In genomic region chr2:85886141-85886540, GRCh38 we compare ENCODE assay signal across 7 cellular contexts. TPM values are rescaled to one million over a fixed set of nuclear protein-coding genes. Genes with fewer than 3 reads are reported as not detected.
DNase-seq lines count a peak whose midpoint lies in the region; ATAC-seq and TF ChIP-seq lines count a peak whose summit lies in the region.

No MANE protein-coding gene starts in this region.

- no peak for ATAC-seq in activated naive CD8-positive, alpha-beta T cell treated with anti-CD3 and anti-CD28 coated beads, Interleukin-2, amount 10 ng/mL, durations not matched to agents 7 days and 5 days (ENCODE audit: low read depth)
- no peak for ATAC-seq in memory B cell (ENCODE audit: low read depth)

- peaks cover 52% of the 10 kb centered on the region for H3K4me1 ChIP-seq in Loucy (ENCODE audit: insufficient read depth, low read length, poor library complexity, severe bottlenecking)

- 0 out of 2 replicates have a peak, but pooled peaks cover 2% of the 10 kb centered on the region for H3K9me3 ChIP-seq in Loucy (ENCODE audit: insufficient read depth, low read depth, low read length)

- peaks cover 4% of the 10 kb centered on the region for H4K20me1 ChIP-seq in Loucy (ENCODE audit: insufficient read depth, low read length, poor library complexity, severe bottlenecking)

- POLR2A ChIA-PET in activated naive CD8-positive, alpha-beta T cell treated with anti-CD3 and anti-CD28 coated beads, Interleukin-2, amount 10 ng/mL, durations not matched to agents 7 days and 5 days (lab: Charles Lee) = interaction anchor here (2.9 to 6.6 kb wide), 4 partner anchors 34 to 150 kb away, joined by 18 to 74 read pairs (median 41); no protein-coding TSS in a partner anchor

- no peak for TF ChIP-seq CTCF in Loucy (conservative IDR thresholded peaks at IDR 0.05; ENCODE audit: low read length)

- H3K27ac Mint-ChIP-seq in activated naive CD8-positive, alpha-beta T cell treated with anti-CD3 and anti-CD28 coated beads, Interleukin-2, amount 10 ng/mL, durations not matched to agents 7 days and 5 days = peak overlapping the region; percentile 48
- H3K27ac Mint-ChIP-seq in memory B cell = no peak overlapping the region

- peaks cover 10% of the 10 kb centered on the region for H3K9me3 Mint-ChIP-seq in activated naive CD8-positive, alpha-beta T cell treated with anti-CD3 and anti-CD28 coated beads, Interleukin-2, amount 10 ng/mL, durations not matched to agents 7 days and 5 days
- H3K9me3 Mint-ChIP-seq in memory B cell = peaks cover 4% of the 10 kb centered on the region

- no peak overlapping the region for H2AFZ ChIP-seq in Loucy (ENCODE audit: low read length)

- no peaks in the 10 kb centered on the region; the same call in 1 of the 2 replicates for H3K36me3 ChIP-seq in Loucy (ENCODE audit: insufficient read depth, low read length)

- H3K79me2 ChIP-seq in Loucy (ENCODE audit: insufficient read depth, low read length) = peaks cover 66% of the 10 kb centered on the region

- no peak for DNase-seq in activated naive CD8-positive, alpha-beta T cell treated with anti-CD3 and anti-CD28 coated beads, Interleukin-2, amount 10 ng/mL, durations not matched to agents 7 days and 5 days
- no peak for DNase-seq in memory B cell (ENCODE audit: low spot score in 2 of 2)
- no peak for DNase-seq in substantia nigra (lab: John Stamatoyannopoulos, UW)
- DNase-seq in NCI-H1417 (lab: John Stamatoyannopoulos, UW) = no peak
- no peak for DNase-seq in central memory CD4-positive, alpha-beta T cell
- no peak for DNase-seq in glomerular visceral epithelial cell (ENCODE audit: extremely low spot score)

- H3K4me3 Mint-ChIP-seq in activated naive CD8-positive, alpha-beta T cell treated with anti-CD3 and anti-CD28 coated beads, Interleukin-2, amount 10 ng/mL, durations not matched to agents 7 days and 5 days = peak overlapping the region; percentile 85
- peak overlapping the region; percentile 33 for H3K4me3 Mint-ChIP-seq in memory B cell

- H3K27me3 Mint-ChIP-seq in activated naive CD8-positive, alpha-beta T cell treated with anti-CD3 and anti-CD28 coated beads, Interleukin-2, amount 10 ng/mL, durations not matched to agents 7 days and 5 days = no peaks in the 10 kb centered on the region
- H3K27me3 Mint-ChIP-seq in memory B cell = no peaks in the 10 kb centered on the region

- no peaks in the 10 kb centered on the region for H3K9me2 ChIP-seq in Loucy (replicated peaks; ENCODE audit: low read depth, low read length)

- no peaks in the 10 kb centered on the region for H3K27me3 ChIP-seq in Loucy (ENCODE audit: insufficient read depth, low read length, poor library complexity, severe bottlenecking)

- H3K4me1 Mint-ChIP-seq in activated naive CD8-positive, alpha-beta T cell treated with anti-CD3 and anti-CD28 coated beads, Interleukin-2, amount 10 ng/mL, durations not matched to agents 7 days and 5 days = peaks cover 55% of the 10 kb centered on the region
- peaks cover 55% of the 10 kb centered on the region for H3K4me1 Mint-ChIP-seq in memory B cell

- no peaks in the 10 kb centered on the region for H3F3A ChIP-seq in Loucy (ENCODE audit: low read depth)

- H3K27ac ChIP-seq in substantia nigra (ENCODE audit: low read depth, low read length, poor library complexity, severe bottlenecking) = peak overlapping the region; percentile 94

- peaks cover 37% of the 10 kb centered on the region for H3K36me3 Mint-ChIP-seq in activated naive CD8-positive, alpha-beta T cell treated with anti-CD3 and anti-CD28 coated beads, Interleukin-2, amount 10 ng/mL, durations not matched to agents 7 days and 5 days
- H3K36me3 Mint-ChIP-seq in memory B cell = peaks cover 27% of the 10 kb centered on the region

- peak overlapping the region; percentile 87 for H3K4me3 ChIP-seq in Loucy (ENCODE audit: low read length, poor library complexity, severe bottlenecking)

- peak overlapping the region; percentile 88 for H3K4me2 ChIP-seq in Loucy (ENCODE audit: low read depth, low read length, poor library complexity, severe bottlenecking)

- peak overlapping the region; percentile 83 for H3K9ac ChIP-seq in Loucy (ENCODE audit: low read depth, low read length, poor library complexity, severe bottlenecking)

RNA-seq across cellular contexts. Expression of gene ST3GAL5, which starts 2.6 kb away (rescaled TPM):
- 10 to 100 TPM; 59.9 to 62.8 TPM for total RNA-seq in activated naive CD8-positive, alpha-beta T cell treated with anti-CD3 and anti-CD28 coated beads, Interleukin-2, amount 10 ng/mL, durations not matched to agents 7 days and 5 days
